27 cellular contexts compared by ENCODE assay signal in genomic region chr3:23552506-23552905, GRCh38.
"Had no signal": no experiment of that assay in that cellular context is flagged by ENCODE, and none has a peak within 500 bp of the region (broad histone marks: within the 10 kb centered on the region; RNA-seq: fewer than 3 reads in every experiment).

No MANE protein-coding gene starts in this region.

- H3K9ac ChIP-seq: neural progenitor cell, parathyroid adenoma had no signal

- H3K27ac ChIP-seq: left lung, lower lobe of right lung, neutrophil, parathyroid adenoma, psoas muscle, right atrium auricular region, spleen, suprapubic skin, thoracic aorta, tibial artery, upper lobe of right lung had no signal

- DNase-seq: hippocampal formation; kidney; left colon; left lung; lower lobe of right lung; mammary epithelial cell; mesenchymal stem cell; naive B cell; natural killer cell; nephron progenitor cell; occipital lobe; psoas muscle; small intestine; spleen; stimulated activated CD4-positive, alpha-beta T cell treated with anti-CD3 and anti-CD28 coated beads, Interleukin-4, amount 100 ng/mL, for 24 hours; stimulated activated naive CD4-positive, alpha-beta T cell; tibial artery; trophoblast cell; upper lobe of right lung had no signal

- H2AFZ ChIP-seq: neural progenitor cell, parathyroid adenoma had no signal

- H3K4me1 ChIP-seq: left lung, lower lobe of right lung, parathyroid adenoma, right atrium auricular region, spleen, suprapubic skin, tibial artery, upper lobe of right lung had no signal

- H3K36me3 ChIP-seq: lower lobe of right lung, neural progenitor cell, neutrophil, right atrium auricular region, suprapubic skin, thoracic aorta, tibial artery, upper lobe of right lung had no signal

- H3K9me3 ChIP-seq: left lung, lower lobe of right lung, neutrophil, psoas muscle, right atrium auricular region, spleen, suprapubic skin, thoracic aorta, tibial artery, upper lobe of right lung had no signal

- H3K4me3 ChIP-seq: left lung, lower lobe of right lung, neural progenitor cell, psoas muscle, right atrium auricular region, spleen, suprapubic skin, thoracic aorta, tibial artery, upper lobe of right lung had no signal

- FAIRE-seq: small intestine, urothelium cell line had no signal

- H3K27me3 ChIP-seq: left lung, neural progenitor cell, neutrophil, right atrium auricular region, spleen, suprapubic skin, tibial artery, upper lobe of right lung had no signal

- H3K79me2 ChIP-seq: parathyroid adenoma had no signal

- ATAC-seq: left colon, left lung, lower lobe of right lung, natural killer cell, psoas muscle, sciatic nerve, upper lobe of right lung had no signal
